ENCODE assay signal across 8 cellular contexts in the genomic region with DNA sequence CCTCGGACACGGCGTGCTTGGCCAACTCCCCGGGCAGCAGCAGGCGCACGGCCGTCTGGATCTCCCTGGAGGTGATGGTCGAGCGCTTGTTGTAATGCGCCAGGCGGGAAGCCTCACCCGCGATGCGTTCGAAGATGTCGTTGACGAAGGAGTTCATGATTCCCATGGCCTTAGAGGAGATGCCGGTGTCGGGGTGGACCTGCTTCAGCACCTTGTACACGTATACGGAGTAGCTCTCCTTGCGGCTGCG.
DNase-seq lines count a peak whose midpoint lies in the region; TF ChIP-seq lines count a peak whose summit lies in the region.
"Not testable (repeated sequence)": the region's sequence is repeated elsewhere in the genome, so short reads cannot be mapped to it uniquely, and the experiment has no call there.

No MANE protein-coding gene starts in this region.

- not testable (repeated sequence) for TF ChIP-seq CTCF in HEK293 (tag by site-specific recombination; IDR thresholded peaks at IDR 0.05); breast epithelium (IDR thresholded peaks at IDR 0.05); fibroblast of lung (conservative IDR thresholded peaks at IDR 0.05 in 1 of 2, IDR thresholded peaks at IDR 0.05 in 1 of 2; ENCODE audit: low read depth in 1 of 2, low read length in 2 of 2); neutrophil (IDR thresholded peaks at IDR 0.05)

- WGBS in thymus = 6% methylated on average over 23 of the region's 23 CpGs

- H3K9me3 ChIP-seq in CD4-positive, alpha-beta memory T cell (ENCODE audit: control insufficient read depth in 1 of 2, low read length in 2 of 2); HEK293 (ENCODE audit: control insufficient read depth, insufficient read depth, low read depth, low read length); SJCRH30 (replicated peaks); breast epithelium; fibroblast of lung (ENCODE audit: control insufficient read depth, insufficient read depth, low read depth, low read length); neutrophil; thymus (ENCODE audit: control insufficient read depth): not testable (repeated sequence)

- peaks cover 13 to 24% (median 18%) of the 10 kb centered on the region in 4 donors for H3K4me1 Mint-ChIP-seq in CD4-positive, alpha-beta memory T cell

- H2AFZ ChIP-seq in fibroblast of lung (ENCODE audit: low read length) = not testable (repeated sequence)

- H3K4me2 ChIP-seq in fibroblast of lung (ENCODE audit: extremely low read depth, insufficient read depth, low read length) = peak overlapping the region; percentile 97

- H3K79me2 ChIP-seq in fibroblast of lung (ENCODE audit: control insufficient read depth, insufficient read depth, low read length) = not testable (repeated sequence)

- not testable (repeated sequence) for H3K27me3 ChIP-seq in CD4-positive, alpha-beta memory T cell (ENCODE audit: insufficient read depth, low read length); SJCRH30; breast epithelium; fibroblast of lung (ENCODE audit: control insufficient read depth, insufficient read depth, low read length); layer of hippocampus (ENCODE audit: control insufficient read depth, insufficient read depth, low read length); neutrophil; thymus (ENCODE audit: control insufficient read depth, insufficient read depth)

- not testable (repeated sequence) for H3K36me3 Mint-ChIP-seq in CD4-positive, alpha-beta memory T cell

- H4K20me1 ChIP-seq in fibroblast of lung (ENCODE audit: control insufficient read depth, extremely low read depth, insufficient read depth, low read length) = not testable (repeated sequence)

- H3K4me3 Mint-ChIP-seq in CD4-positive, alpha-beta memory T cell = not testable (repeated sequence)

- H3K4me3 ChIP-seq in CD4-positive, alpha-beta memory T cell (ENCODE audit: low read length in 2 of 2) = peak overlapping the region; percentile 76 to 77
- H3K4me3 ChIP-seq in HEK293 (ENCODE audit: low read depth, low read length) (peak overlapping the region; percentile 45), SJCRH30 (peak overlapping the region; percentile 68), breast epithelium (peak overlapping the region; percentile 50 to 87 (median 70)), fibroblast of lung (replicated peaks in 1 of 4; ENCODE audit: control extremely low read depth in 1 of 4, insufficient read depth in 1 of 4, low read depth in 3 of 4, low read length in 4 of 4) (peak overlapping the region; percentile 61 to 72 (median 66)), neutrophil (ENCODE audit: low read depth in 1 of 2, low read length in 1 of 2) (peak overlapping the region; percentile 67 to 77), thymus (ENCODE audit: low read length) (peak overlapping the region; percentile 89)

- peak overlapping the region; percentile 62 for H3K9ac ChIP-seq in fibroblast of lung (ENCODE audit: insufficient read depth, low read length)

- intact Hi-C loops in CD4-positive, alpha-beta memory T cell (cut with micrococcal nuclease) = loop anchor here (1.0 to 5.0 kb wide), 8 partner anchors 14 to 1736 kb away; a partner anchor contains a TSS
- intact Hi-C loops in breast epithelium (cut with DNase I; ENCODE audit: low total_unique reads) = not testable (repeated sequence)

- CTCF ChIA-PET in CD4-positive, alpha-beta memory T cell (lab: Charles Lee; ENCODE audit: partially characterized antibody) = interaction anchor here (1.0 to 6.3 kb wide), 11 partner anchors 9 to 1120 kb away, joined by 3 to 64 read pairs (median 6); a partner anchor contains a TSS
- CTCF ChIA-PET in HEK293 (lab: Yijun Ruan, JAX) = interaction anchor here (1.0 kb wide), 1 partner anchor 19 kb away, joined by 6 read pairs; no protein-coding TSS in a partner anchor

- POLR2A ChIA-PET in CD4-positive, alpha-beta memory T cell (lab: Charles Lee; ENCODE audit: partially characterized antibody) = interaction anchor here (0.6 to 16.1 kb wide), 56 partner anchors 8 to 1776 kb away, joined by 3 to 863 read pairs (median 14); a partner anchor contains a TSS
- POLR2A ChIA-PET in HEK293 (lab: Yijun Ruan, JAX) = interaction anchor here (1.0 to 6.3 kb wide), 38 partner anchors 8 to 1120 kb away, joined by 3 to 338 read pairs (median 6); a partner anchor contains a TSS

- H3K9me3 Mint-ChIP-seq in CD4-positive, alpha-beta memory T cell = not testable (repeated sequence)

- peak overlapping the region; percentile 97 for H3K27ac ChIP-seq in CD4-positive, alpha-beta memory T cell (ENCODE audit: low read depth, low read length)
- peak overlapping the region; percentile 81 for H3K27ac ChIP-seq in HEK293 (ENCODE audit: extremely low read depth, low read depth, low read length)
- H3K27ac ChIP-seq in SJCRH30 = peak overlapping the region; percentile 93
- peak overlapping the region; percentile 95 to 98 for H3K27ac ChIP-seq in breast epithelium
- H3K27ac ChIP-seq in fibroblast of lung (ENCODE audit: insufficient read depth, low read length) = peak overlapping the region; percentile 86
- peak overlapping the region; percentile 53 for H3K27ac ChIP-seq in layer of hippocampus (ENCODE audit: low read depth, low read length)
- peak overlapping the region; percentile 78 for H3K27ac ChIP-seq in neutrophil
- H3K27ac ChIP-seq in thymus (ENCODE audit: low read depth) = peak overlapping the region; percentile 99

- DNase-seq in CD4-positive, alpha-beta memory T cell; SJCRH30; breast epithelium (ENCODE audit: low spot score in 2 of 2); fibroblast of lung (ENCODE audit: low read depth in 2 of 2): not testable (repeated sequence)

- H3K4me1 ChIP-seq in CD4-positive, alpha-beta memory T cell (ENCODE audit: insufficient read depth, low read length) = peaks cover 28% of the 10 kb centered on the region
- H3K4me1 ChIP-seq in HEK293 (ENCODE audit: control insufficient read depth, insufficient read depth, low read length); SJCRH30; breast epithelium; fibroblast of lung (ENCODE audit: control insufficient read depth, extremely low read depth, insufficient read depth, low read length): not testable (repeated sequence)
- H3K4me1 ChIP-seq in neutrophil (ENCODE audit: control insufficient read depth in 1 of 2, insufficient read depth in 1 of 2, low read depth in 1 of 2, low read length in 1 of 2) (peaks cover 29 to 35% of the 10 kb centered on the region in 2 experiments), thymus (ENCODE audit: control insufficient read depth, insufficient read depth, low read length) (peaks cover 11% of the 10 kb centered on the region)

- not testable (repeated sequence) for H3K27ac Mint-ChIP-seq in CD4-positive, alpha-beta memory T cell

- H3K27me3 Mint-ChIP-seq in CD4-positive, alpha-beta memory T cell = not testable (repeated sequence)

- TF ChIP-seq POLR2A in breast epithelium (IDR thresholded peaks at IDR 0.05) = not testable (repeated sequence)

- H3K36me3 ChIP-seq in CD4-positive, alpha-beta memory T cell (ENCODE audit: insufficient read depth, low read length); HEK293 (ENCODE audit: control insufficient read depth in 2 of 2, insufficient read depth in 1 of 2, low read length in 2 of 2); SJCRH30; breast epithelium; fibroblast of lung (ENCODE audit: control insufficient read depth, insufficient read depth, low read length); neutrophil; thymus (ENCODE audit: control insufficient read depth, insufficient read depth): not testable (repeated sequence)

TF ChIP-seq in HEK293, 187 proteins besides CTCF, POLR2A, EP300 and RAD21:
- TF ChIP-seq ZFP37 (tag by site-specific recombination; IDR thresholded peaks at IDR 0.05) (0 out of 2 replicates have a peak, but pooled peaks have one; percentile 19), MEIS1 (CRISPR knock-in tag; IDR thresholded peaks at IDR 0.05; ENCODE audit: borderline replicate concordance) (0 out of 2 replicates have a peak, but pooled peaks have one; percentile 4)
- TF ChIP-seq, protein P1, sequence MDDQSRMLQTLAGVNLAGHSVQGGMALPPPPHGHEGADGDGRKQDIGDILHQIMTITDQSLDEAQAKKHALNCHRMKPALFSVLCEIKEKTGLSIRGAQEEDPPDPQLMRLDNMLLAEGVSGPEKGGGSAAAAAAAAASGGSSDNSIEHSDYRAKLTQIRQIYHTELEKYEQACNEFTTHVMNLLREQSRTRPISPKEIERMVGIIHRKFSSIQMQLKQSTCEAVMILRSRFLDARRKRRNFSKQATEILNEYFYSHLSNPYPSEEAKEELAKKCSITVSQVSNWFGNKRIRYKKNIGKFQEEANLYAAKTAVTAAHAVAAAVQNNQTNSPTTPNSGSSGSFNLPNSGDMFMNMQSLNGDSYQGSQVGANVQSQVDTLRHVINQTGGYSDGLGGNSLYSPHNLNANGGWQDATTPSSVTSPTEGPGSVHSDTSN (CRISPR knock-in tag; IDR thresholded peaks at IDR 0.05) = 0 out of 2 replicates have a peak, but pooled peaks have one; percentile 52
- TF ChIP-seq, protein P2, sequence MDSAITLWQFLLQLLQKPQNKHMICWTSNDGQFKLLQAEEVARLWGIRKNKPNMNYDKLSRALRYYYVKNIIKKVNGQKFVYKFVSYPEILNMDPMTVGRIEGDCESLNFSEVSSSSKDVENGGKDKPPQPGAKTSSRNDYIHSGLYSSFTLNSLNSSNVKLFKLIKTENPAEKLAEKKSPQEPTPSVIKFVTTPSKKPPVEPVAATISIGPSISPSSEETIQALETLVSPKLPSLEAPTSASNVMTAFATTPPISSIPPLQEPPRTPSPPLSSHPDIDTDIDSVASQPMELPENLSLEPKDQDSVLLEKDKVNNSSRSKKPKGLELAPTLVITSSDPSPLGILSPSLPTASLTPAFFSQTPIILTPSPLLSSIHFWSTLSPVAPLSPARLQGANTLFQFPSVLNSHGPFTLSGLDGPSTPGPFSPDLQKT (IDR thresholded peaks at IDR 0.05; ENCODE audit: borderline replicate concordance, low read depth, low read length) = peak; percentile 6; the same call in 1 of the 2 replicates
